In genomic region chr10:6581223-6581622, GRCh38 we compare ENCODE assay signal across 7 cellular contexts. TPM values are rescaled to one million over a fixed set of nuclear protein-coding genes. Genes with fewer than 3 reads are reported as not detected.
DNase-seq lines count a peak whose midpoint lies in the region; TF ChIP-seq lines count a peak whose summit lies in the region.
"Not testable (repeated sequence)": the region's sequence is repeated elsewhere in the genome, so short reads cannot be mapped to it uniquely, and the experiment has no call there.

No MANE protein-coding gene starts in this region.

- not testable (repeated sequence) for H3K9me3 Mint-ChIP-seq in activated CD4-positive, alpha-beta memory T cell treated with anti-CD3 and anti-CD28 coated beads, Interleukin-2, amount 10 ng/mL, durations not matched to agents 7 days and 5 days; MCF 10A (ENCODE audit: unreplicated experiment)

- H3K9me2 ChIP-seq in OCI-LY1 (ENCODE audit: low read depth, low read length), result not testable (repeated sequence)

- H3K4me1 ChIP-seq in OCI-LY1 (ENCODE audit: insufficient read depth, low read length, severe bottlenecking), result not testable (repeated sequence)
- H3K4me1 ChIP-seq in mononuclear cell (ENCODE audit: insufficient read depth, low read length), result peaks cover 57% of the 10 kb centered on the region

- intact Hi-C loops in MCF 10A (cut with micrococcal nuclease), result not testable (repeated sequence)

- H3K4me2 ChIP-seq in OCI-LY1 (ENCODE audit: low read length), result peak overlapping the region; percentile 93; the same call in 1 of the 2 replicates

- POLR2A ChIA-PET in activated CD4-positive, alpha-beta memory T cell treated with anti-CD3 and anti-CD28 coated beads, Interleukin-2, amount 10 ng/mL, durations not matched to agents 7 days and 5 days (lab: Charles Lee), result interaction anchor here (0.8 to 8.9 kb wide), 27 partner anchors 8 to 515 kb away, joined by 3 to 123 read pairs (median 9); no protein-coding TSS in a partner anchor
- POLR2A ChIA-PET in MCF 10A (lab: Yijun Ruan, JAX), result interaction anchor here (0.9 to 1.4 kb wide), 2 partner anchors 14 to 90 kb away, joined by 3 to 4 read pairs; no protein-coding TSS in a partner anchor

- peaks cover 83% of the 10 kb centered on the region for H3K36me3 Mint-ChIP-seq in activated CD4-positive, alpha-beta memory T cell treated with anti-CD3 and anti-CD28 coated beads, Interleukin-2, amount 10 ng/mL, durations not matched to agents 7 days and 5 days (ENCODE audit: low read depth)
- H3K36me3 Mint-ChIP-seq in MCF 10A (ENCODE audit: insufficient read depth, unreplicated experiment), result not testable (repeated sequence)

- not testable (repeated sequence) for H3K9ac ChIP-seq in OCI-LY1 (ENCODE audit: low read length)

- H3K27ac Mint-ChIP-seq in activated CD4-positive, alpha-beta memory T cell treated with anti-CD3 and anti-CD28 coated beads, Interleukin-2, amount 10 ng/mL, durations not matched to agents 7 days and 5 days, result peak overlapping the region; percentile 98
- not testable (repeated sequence) for H3K27ac Mint-ChIP-seq in MCF 10A (ENCODE audit: low read depth, unreplicated experiment)

- not testable (repeated sequence) for H3K79me2 ChIP-seq in OCI-LY1 (ENCODE audit: insufficient read depth, low read length)

- H3K4me1 Mint-ChIP-seq in activated CD4-positive, alpha-beta memory T cell treated with anti-CD3 and anti-CD28 coated beads, Interleukin-2, amount 10 ng/mL, durations not matched to agents 7 days and 5 days, result peaks cover 57% of the 10 kb centered on the region
- not testable (repeated sequence) for H3K4me1 Mint-ChIP-seq in MCF 10A (ENCODE audit: insufficient read depth, unreplicated experiment)

- not testable (repeated sequence) for H3F3A ChIP-seq in OCI-LY1 (ENCODE audit: insufficient read depth, low read length)

- not testable (repeated sequence) for BruUV-seq in MCF 10A (replicated peaks; lab: Mats Ljungman, UMichigan)

- not testable (repeated sequence) for H3K9me3 ChIP-seq in OCI-LY1 (ENCODE audit: low read length); mononuclear cell (ENCODE audit: low read depth, low read length)

- CTCF ChIA-PET in activated CD4-positive, alpha-beta memory T cell treated with anti-CD3 and anti-CD28 coated beads, Interleukin-2, amount 10 ng/mL, durations not matched to agents 7 days and 5 days (lab: Charles Lee), result interaction anchor here (0.6 to 8.8 kb wide), 27 partner anchors 12 to 172 kb away, joined by 3 to 110 read pairs (median 6); no protein-coding TSS in a partner anchor
- CTCF ChIA-PET in MCF 10A (lab: Yijun Ruan, JAX), result interaction anchor here (0.7 to 2.8 kb wide), 11 partner anchors 8 to 421 kb away, joined by 3 to 24 read pairs (median 3); no protein-coding TSS in a partner anchor

- H3K36me3 ChIP-seq in H7 (replicated peaks; ENCODE audit: control insufficient read depth, insufficient read depth, low read length); OCI-LY1 (ENCODE audit: insufficient read depth, low read length): not testable (repeated sequence)

- peak overlapping the region; percentile 87 for H3K4me3 Mint-ChIP-seq in activated CD4-positive, alpha-beta memory T cell treated with anti-CD3 and anti-CD28 coated beads, Interleukin-2, amount 10 ng/mL, durations not matched to agents 7 days and 5 days
- H3K4me3 Mint-ChIP-seq in MCF 10A (ENCODE audit: unreplicated experiment), result peak overlapping the region; percentile 81

- not testable (repeated sequence) for H3K27me3 ChIP-seq in H7 (ENCODE audit: control insufficient read depth, insufficient read depth, low read length); OCI-LY1 (ENCODE audit: insufficient read depth, low read length); mononuclear cell (ENCODE audit: insufficient read depth, low read length)

- DNase-seq in H7; activated CD4-positive, alpha-beta memory T cell treated with anti-CD3 and anti-CD28 coated beads, Interleukin-2, amount 10 ng/mL, durations not matched to agents 7 days and 5 days; MCF 10A (ENCODE audit: unreplicated experiment); fibroblast of villous mesenchyme (ENCODE audit: low read depth): not testable (repeated sequence)

- H3K27ac ChIP-seq in OCI-LY1 (ENCODE audit: low read depth, low read length, poor library complexity, severe bottlenecking), result not testable (repeated sequence)
- peak overlapping the region in 9 of 21 experiments; percentile 4 to 95 (median 85) for H3K27ac ChIP-seq in skin epidermis

- H4K20me1 ChIP-seq in OCI-LY1 (ENCODE audit: insufficient read depth, low read length), result not testable (repeated sequence)

- peak overlapping the region; percentile 63 for H3K4me3 ChIP-seq in H7 (ENCODE audit: insufficient read depth, low read depth, low read length)
- H3K4me3 ChIP-seq in OCI-LY1 (ENCODE audit: low read depth, low read length, poor library complexity, severe bottlenecking), result not testable (repeated sequence)
- peak overlapping the region; percentile 64 for H3K4me3 ChIP-seq in fibroblast of villous mesenchyme (ENCODE audit: low read depth, low read length)
- peak overlapping the region; percentile 82 for H3K4me3 ChIP-seq in mononuclear cell (ENCODE audit: low read length)
- peak overlapping the region in 6 of 7 experiments; percentile 40 to 61 (median 48) for H3K4me3 ChIP-seq in skin epidermis

- TF ChIP-seq CTCF in OCI-LY1 (IDR thresholded peaks at IDR 0.05; ENCODE audit: low read length); MCF 10A (IDR thresholded peaks at IDR 0.05; ENCODE audit: unreplicated experiment); fibroblast of villous mesenchyme (IDR thresholded peaks at IDR 0.05; ENCODE audit: insufficient read depth, low read depth, low read length): not testable (repeated sequence)

- H2AFZ ChIP-seq in OCI-LY1 (ENCODE audit: low read length), result not testable (repeated sequence)

- not testable (repeated sequence) for H3K27me3 Mint-ChIP-seq in activated CD4-positive, alpha-beta memory T cell treated with anti-CD3 and anti-CD28 coated beads, Interleukin-2, amount 10 ng/mL, durations not matched to agents 7 days and 5 days
- H3K27me3 Mint-ChIP-seq in MCF 10A (ENCODE audit: insufficient read depth, unreplicated experiment), result peaks cover 28% of the 10 kb centered on the region

RNA-seq across cellular contexts. Expression of gene PRKCQ, which starts 1.1 kb away (rescaled TPM):
- 12.7 and 17.4 TPM in 2 replicates for total RNA-seq in H7 (2014; rRNA removed; shearing (Covaris generic))
- 10 to 100 TPM; 69.3 to 70.6 TPM for total RNA-seq in activated CD4-positive, alpha-beta memory T cell treated with anti-CD3 and anti-CD28 coated beads, Interleukin-2, amount 10 ng/mL, durations not matched to agents 7 days and 5 days
- total RNA-seq in MCF 10A (2022) (0.44 and 0.52 TPM in 2 replicates), fibroblast of villous mesenchyme (under 0.01 TPM in 2 replicates), mononuclear cell (43.2 TPM)
